ENCODE assay signal across 19 cellular contexts in genomic region chr4:6760865-6761264, GRCh38.
"Had no signal": no experiment of that assay in that cellular context is flagged by ENCODE, and none has a peak within 500 bp of the region (broad histone marks: within the 10 kb centered on the region; RNA-seq: fewer than 3 reads in every experiment).

No MANE protein-coding gene starts in this region.

- H3K27ac Mint-ChIP-seq: activated CD4-positive, alpha-beta T cell treated with anti-CD3 and anti-CD28 coated beads, Interleukin-2, amount 10 ng/mL, durations not matched to agents 24 days and 14 days; activated CD8-positive, alpha-beta memory T cell treated with anti-CD3 and anti-CD28 coated beads, Interleukin-2, amount 10 ng/mL, durations not matched to agents 7 days and 5 days; activated CD8-positive, alpha-beta T cell treated with anti-CD3 and anti-CD28 coated beads for 36 hours; activated naive CD4-positive, alpha-beta T cell treated with anti-CD3 and anti-CD28 coated beads, Interleukin-2, amount 50 U/mL, for 24 hours; activated T-helper 1 cell treated with anti-CD3 and anti-CD28 coated beads, Interleukin-12 subunit alpha, Interleukin-12 subunit beta, Interleukin-2, Interleukin-4 antibody, amounts not matched to agents 30 ng/mL and 10 ng/mL and 1 ng/mL, durations not matched to agents 14 hours and 24 hours and 36 hours; mesothelial cell of epicardium; natural killer cell treated with Interleukin-12 subunit alpha and Interleukin-12 subunit beta and Interleukin-15 and Interleukin-18, amount 100 ng/mL, for 72 hours; stimulated activated memory B cell treated with anti-CD40 and anti-IgM and Interleukin-4, amounts not matched to agents 10 μg/mL and 1 μg/mL and 100 μg/mL, for 72 hours had no signal

- H3K36me3 ChIP-seq: left lung, stomach had no signal

- H3K4me1 Mint-ChIP-seq: activated CD4-positive, alpha-beta T cell treated with anti-CD3 and anti-CD28 coated beads, Interleukin-2, amount 10 ng/mL, durations not matched to agents 24 days and 14 days; immature natural killer cell; stimulated activated memory B cell treated with anti-CD40 and anti-IgM and Interleukin-4, amounts not matched to agents 10 μg/mL and 1 μg/mL and 100 μg/mL, for 72 hours had no signal

- H3K4me1 ChIP-seq: left lung, stomach had no signal

- H3K9me3 ChIP-seq: left lung, stomach had no signal

- DNase-seq: activated CD4-positive, alpha-beta T cell treated with anti-CD3 and anti-CD28 coated beads, Interleukin-2, amount 10 ng/mL, durations not matched to agents 24 days and 14 days; activated CD8-positive, alpha-beta memory T cell treated with anti-CD3 and anti-CD28 coated beads, Interleukin-2, amount 10 ng/mL, durations not matched to agents 7 days and 5 days; activated CD8-positive, alpha-beta T cell treated with anti-CD3 and anti-CD28 coated beads for 36 hours; activated gamma-delta T cell treated with Interleukin-2 at 50 U/mL for 16 hours; activated T-cell treated with anti-CD3 and anti-CD28 coated beads for 4 hours; aorta; dermis blood vessel endothelial cell; effector memory CD4-positive, alpha-beta T cell; immature natural killer cell; left lung; stimulated activated CD4-positive, alpha-beta T cell treated with anti-CD3 and anti-CD28 coated beads, Interleukin-15, amount 100 ng/mL, for 24 hours; stomach had no signal

- H3K4me3 ChIP-seq: left lung, smooth muscle cell, stomach had no signal

- H3K4me3 Mint-ChIP-seq: activated CD4-positive, alpha-beta T cell treated with anti-CD3 and anti-CD28 coated beads, Interleukin-2, amount 10 ng/mL, durations not matched to agents 24 days and 14 days; activated CD8-positive, alpha-beta memory T cell treated with anti-CD3 and anti-CD28 coated beads, Interleukin-2, amount 10 ng/mL, durations not matched to agents 7 days and 5 days; activated CD8-positive, alpha-beta T cell treated with anti-CD3 and anti-CD28 coated beads for 36 hours; activated naive CD4-positive, alpha-beta T cell treated with anti-CD3 and anti-CD28 coated beads, Interleukin-2, amount 50 U/mL, for 24 hours; activated T-helper 1 cell treated with anti-CD3 and anti-CD28 coated beads, Interleukin-12 subunit alpha, Interleukin-12 subunit beta, Interleukin-2, Interleukin-4 antibody, amounts not matched to agents 30 ng/mL and 10 ng/mL and 1 ng/mL, durations not matched to agents 14 hours and 24 hours and 36 hours; brain; mesothelial cell of epicardium; natural killer cell treated with Interleukin-12 subunit alpha and Interleukin-12 subunit beta and Interleukin-15 and Interleukin-18, amount 100 ng/mL, for 72 hours; stimulated activated memory B cell treated with anti-CD40 and anti-IgM and Interleukin-4, amounts not matched to agents 10 μg/mL and 1 μg/mL and 100 μg/mL, for 72 hours had no signal

- H3K27me3 ChIP-seq: left lung had no signal

- H3K36me3 Mint-ChIP-seq: activated CD8-positive, alpha-beta memory T cell treated with anti-CD3 and anti-CD28 coated beads, Interleukin-2, amount 10 ng/mL, durations not matched to agents 7 days and 5 days; activated naive CD4-positive, alpha-beta T cell treated with anti-CD3 and anti-CD28 coated beads, Interleukin-2, amount 50 U/mL, for 24 hours; brain; immature natural killer cell; mesothelial cell of epicardium; natural killer cell treated with Interleukin-12 subunit alpha and Interleukin-12 subunit beta and Interleukin-15 and Interleukin-18, amount 100 ng/mL, for 72 hours; stimulated activated memory B cell treated with anti-CD40 and anti-IgM and Interleukin-4, amounts not matched to agents 10 μg/mL and 1 μg/mL and 100 μg/mL, for 72 hours had no signal

- H3K27ac ChIP-seq: left lung, stomach had no signal

- H3K27me3 Mint-ChIP-seq: activated CD8-positive, alpha-beta T cell treated with anti-CD3 and anti-CD28 coated beads for 36 hours; activated naive CD4-positive, alpha-beta T cell treated with anti-CD3 and anti-CD28 coated beads, Interleukin-2, amount 50 U/mL, for 24 hours; brain; natural killer cell treated with Interleukin-12 subunit alpha and Interleukin-12 subunit beta and Interleukin-15 and Interleukin-18, amount 100 ng/mL, for 72 hours had no signal

- H3K4me2 ChIP-seq: smooth muscle cell had no signal

- H3K9me3 Mint-ChIP-seq: activated CD4-positive, alpha-beta T cell treated with anti-CD3 and anti-CD28 coated beads, Interleukin-2, amount 10 ng/mL, durations not matched to agents 24 days and 14 days; activated CD8-positive, alpha-beta T cell treated with anti-CD3 and anti-CD28 coated beads for 36 hours; activated naive CD4-positive, alpha-beta T cell treated with anti-CD3 and anti-CD28 coated beads, Interleukin-2, amount 50 U/mL, for 24 hours; activated T-helper 1 cell treated with anti-CD3 and anti-CD28 coated beads, Interleukin-12 subunit alpha, Interleukin-12 subunit beta, Interleukin-2, Interleukin-4 antibody, amounts not matched to agents 30 ng/mL and 10 ng/mL and 1 ng/mL, durations not matched to agents 14 hours and 24 hours and 36 hours; immature natural killer cell; mesothelial cell of epicardium; natural killer cell treated with Interleukin-12 subunit alpha and Interleukin-12 subunit beta and Interleukin-15 and Interleukin-18, amount 100 ng/mL, for 72 hours; stimulated activated memory B cell treated with anti-CD40 and anti-IgM and Interleukin-4, amounts not matched to agents 10 μg/mL and 1 μg/mL and 100 μg/mL, for 72 hours had no signal
